8 cellular contexts compared by ENCODE assay signal in genomic region chr22:19730662-19731360, GRCh38. TPM values are rescaled to one million over a fixed set of nuclear protein-coding genes. Genes with fewer than 3 reads are reported as not detected.
DNase-seq lines count a peak whose midpoint lies in the region; ATAC-seq and TF ChIP-seq lines count a peak whose summit lies in the region.

No MANE protein-coding gene starts in this region.

- H3K9me3 Mint-ChIP-seq in stimulated activated naive CD8-positive, alpha-beta T cell treated with anti-CD3 and anti-CD28 coated beads, Interleukin-15, amount 100 ng/mL, for 72 hours, result no peaks in the 10 kb centered on the region

- peaks cover 3 to 4% of the 10 kb centered on the region in 2 donors for H3K9me3 ChIP-seq in neuronal stem cell (replicated peaks in 1 of 2; ENCODE audit: control insufficient read depth in 2 of 2, insufficient read depth in 1 of 2, low read depth in 1 of 2, low read length in 2 of 2)

- peak overlapping the region; percentile 3 for H2BK12ac ChIP-seq in neuronal stem cell (ENCODE audit: low read length)

- no peaks in the 10 kb centered on the region for H3K79me1 ChIP-seq in neuronal stem cell (ENCODE audit: low read depth, low read length)

- H3K27ac ChIP-seq in foreskin keratinocyte (no peak overlapping the region), neuronal stem cell (replicated peaks; ENCODE audit: low read length) (no peak overlapping the region)

- TF ChIP-seq CTCF in foreskin keratinocyte (conservative IDR thresholded peaks at IDR 0.05), result peak; percentile 96

- H3K27me3 ChIP-seq in foreskin keratinocyte (no peaks in the 10 kb centered on the region), neuronal stem cell (ENCODE audit: control insufficient read depth in 3 of 3, insufficient read depth in 3 of 3, low read depth in 1 of 3, low read length in 3 of 3) (peaks cover 13 to 77% (median 36%) of the 10 kb centered on the region in 3 experiments)

- WGBS in neuronal stem cell (ENCODE audit: extremely low coverage in 2 of 2, insufficient read length in 2 of 2, insufficient replicate concordance in 1 of 2), 2 donors, result no CpG with 5 or more reads among the region's 48 CpGs

- peak overlapping the region; percentile 39 for H2BK15ac ChIP-seq in neuronal stem cell (ENCODE audit: low read length)

- peak overlapping the region; percentile 19 to 51 for H3K4me3 ChIP-seq in neuronal stem cell (ENCODE audit: low read length in 2 of 2)

- H3K23ac ChIP-seq in neuronal stem cell (ENCODE audit: low read depth, low read length, poor library complexity), result peak overlapping the region; percentile 100

- no peak overlapping the region for H3K4ac ChIP-seq in neuronal stem cell (ENCODE audit: low read length)

- H2AFZ ChIP-seq in neuronal stem cell (ENCODE audit: low read length), result peak overlapping the region; percentile 87

- no peak overlapping the region for H4K91ac ChIP-seq in neuronal stem cell (ENCODE audit: low read depth, low read length, poor library complexity)

- peak; percentile 83 for DNase-seq in G401 (ENCODE audit: low spot score)
- DNase-seq in KG1 (lab: John Stamatoyannopoulos, UW), result peak; percentile 66
- peak; percentile 60 to 75 for DNase-seq in SHP77 (lab: John Stamatoyannopoulos, UW)
- DNase-seq in activated effector memory CD4-positive, alpha-beta T cell treated with anti-CD3 and anti-CD28 coated beads, Interleukin-2, amount 50 U/mL, for 16 hours, result peak; percentile 94
- DNase-seq in foreskin keratinocyte, result no peak
- DNase-seq in neuronal stem cell (ENCODE audit: low spot score), result peak; percentile 79
- DNase-seq in stimulated activated naive CD8-positive, alpha-beta T cell treated with anti-CD3 and anti-CD28 coated beads, Interleukin-15, amount 100 ng/mL, for 72 hours, result peak; percentile 84 to 88

- H2AK5ac ChIP-seq in neuronal stem cell (ENCODE audit: low read depth, low read length), result peak overlapping the region; percentile 93

- H3K4me1 ChIP-seq in foreskin keratinocyte (no peaks in the 10 kb centered on the region), neuronal stem cell (ENCODE audit: control insufficient read depth in 2 of 2, insufficient read depth in 1 of 2, low read depth in 1 of 2, low read length in 2 of 2) (peaks cover 3 to 7% of the 10 kb centered on the region in 2 donors)

- H3K14ac ChIP-seq in neuronal stem cell (ENCODE audit: low read length), result peak overlapping the region; percentile 47

- H4K8ac ChIP-seq in neuronal stem cell (ENCODE audit: low read depth, low read length), result no peak overlapping the region

- H3K4me1 Mint-ChIP-seq in stimulated activated naive CD8-positive, alpha-beta T cell treated with anti-CD3 and anti-CD28 coated beads, Interleukin-15, amount 100 ng/mL, for 72 hours, result peaks cover 10% of the 10 kb centered on the region

- no peak overlapping the region for H2BK120ac ChIP-seq in neuronal stem cell (ENCODE audit: low read depth, low read length)

- peaks cover under 1% of the 10 kb centered on the region for H3K27me3 Mint-ChIP-seq in stimulated activated naive CD8-positive, alpha-beta T cell treated with anti-CD3 and anti-CD28 coated beads, Interleukin-15, amount 100 ng/mL, for 72 hours

- in situ Hi-C loops in G401 (cut with HindIII; ENCODE audit: low sequenced_read_pairs), result no loop called here

- ATAC-seq in foreskin keratinocyte, result peak; percentile 71
- ATAC-seq in stimulated activated naive CD8-positive, alpha-beta T cell treated with anti-CD3 and anti-CD28 coated beads, Interleukin-15, amount 100 ng/mL, for 72 hours, result peak; percentile 86
- ATAC-seq in GM18519 (IDR thresholded peaks at IDR 0.05; ENCODE audit: low FRiP score, unreplicated experiment), result no peak

- peak overlapping the region; percentile 80 to 89 for H3K4me3 Mint-ChIP-seq in stimulated activated naive CD8-positive, alpha-beta T cell treated with anti-CD3 and anti-CD28 coated beads, Interleukin-15, amount 100 ng/mL, for 72 hours

- H3K18ac ChIP-seq in neuronal stem cell (ENCODE audit: low read length), result peak overlapping the region; percentile 95

- no peak overlapping the region for H3K27ac Mint-ChIP-seq in stimulated activated naive CD8-positive, alpha-beta T cell treated with anti-CD3 and anti-CD28 coated beads, Interleukin-15, amount 100 ng/mL, for 72 hours

- H3K9ac ChIP-seq in neuronal stem cell (ENCODE audit: low read depth, low read length, poor library complexity), result peak overlapping the region; percentile 26

- peak overlapping the region; percentile 33 for H2BK5ac ChIP-seq in neuronal stem cell (ENCODE audit: low read length)

- no peaks in the 10 kb centered on the region for H3K36me3 ChIP-seq in neuronal stem cell (replicated peaks in 1 of 2; ENCODE audit: control insufficient read depth in 2 of 2, insufficient read depth in 2 of 2, low read length in 2 of 2)

- peak overlapping the region; percentile 86 for H3K4me2 ChIP-seq in neuronal stem cell (ENCODE audit: insufficient read depth, low read length, poor library complexity, severe bottlenecking)

RNA-seq across cellular contexts. Expression of gene GP1BB, which starts 7.5 kb away (rescaled TPM):
- total RNA-seq in G401 (2014; rRNA removed; shearing (Covaris generic)), result 3.2 and 4.7 TPM in 2 replicates
- 0.21 and 0.54 TPM in 2 replicates for total RNA-seq in foreskin keratinocyte
- 0.28 and 0.56 TPM in 2 replicates for polyA plus RNA-seq in foreskin keratinocyte
- polyA plus RNA-seq in neuronal stem cell (2013, experiment 1 of 2), result 2.5 TPM
- polyA plus RNA-seq in neuronal stem cell (2013, experiment 2 of 2), result 2.6 TPM

RNA-seq across cellular contexts. Expression of gene SEPTIN5, which starts 16.5 kb away (rescaled TPM):
- total RNA-seq in G401 (2014; rRNA removed; shearing (Covaris generic)), result 8.3 and 21.4 TPM in 2 replicates
- total RNA-seq in foreskin keratinocyte, result 4.8 and 6.1 TPM in 2 replicates
- 4.6 and 6.5 TPM in 2 replicates for polyA plus RNA-seq in foreskin keratinocyte
- polyA plus RNA-seq in neuronal stem cell (2013, experiment 1 of 2), result 23.1 TPM
- polyA plus RNA-seq in neuronal stem cell (2013, experiment 2 of 2), result 21.3 TPM

RNA-seq across cellular contexts. Expression of gene TBX1, which starts 29.8 kb away (rescaled TPM):
- 15.4 and 32.1 TPM in 2 replicates for total RNA-seq in G401 (2014; rRNA removed; shearing (Covaris generic))
- 0.54 and 0.63 TPM in 2 replicates for total RNA-seq in foreskin keratinocyte
- 0.51 and 1.3 TPM in 2 replicates for polyA plus RNA-seq in foreskin keratinocyte
- 0.31 TPM for polyA plus RNA-seq in neuronal stem cell (2013, experiment 1 of 2)
- polyA plus RNA-seq in neuronal stem cell (2013, experiment 2 of 2), result 0.26 TPM

Comparison
In these comparisons a context has a peak if more than half of its experiments do, and no peak if none do; other contexts are left out.
1. DNase-seq: peak in G401 (single experiment), KG1 (single experiment), SHP77 (2 of 2), activated effector memory CD4-positive, alpha-beta T cell treated with anti-CD3 and anti-CD28 coated beads, Interleukin-2, amount 50 U/mL, for 16 hours (single experiment), neuronal stem cell (single experiment) and stimulated activated naive CD8-positive, alpha-beta T cell treated with anti-CD3 and anti-CD28 coated beads, Interleukin-15, amount 100 ng/mL, for 72 hours (2 of 2); none in foreskin keratinocyte (0 of 2).
2. RNA of gene TBX1, which starts 29.8 kb away (total RNA-seq): 15.4 to 32.1 TPM in G401; 0.54 to 0.63 TPM in foreskin keratinocyte; every median in the first group is over 10 times any median in the second.